ENCODE assay signal across 8 cellular contexts in the genomic region with DNA sequence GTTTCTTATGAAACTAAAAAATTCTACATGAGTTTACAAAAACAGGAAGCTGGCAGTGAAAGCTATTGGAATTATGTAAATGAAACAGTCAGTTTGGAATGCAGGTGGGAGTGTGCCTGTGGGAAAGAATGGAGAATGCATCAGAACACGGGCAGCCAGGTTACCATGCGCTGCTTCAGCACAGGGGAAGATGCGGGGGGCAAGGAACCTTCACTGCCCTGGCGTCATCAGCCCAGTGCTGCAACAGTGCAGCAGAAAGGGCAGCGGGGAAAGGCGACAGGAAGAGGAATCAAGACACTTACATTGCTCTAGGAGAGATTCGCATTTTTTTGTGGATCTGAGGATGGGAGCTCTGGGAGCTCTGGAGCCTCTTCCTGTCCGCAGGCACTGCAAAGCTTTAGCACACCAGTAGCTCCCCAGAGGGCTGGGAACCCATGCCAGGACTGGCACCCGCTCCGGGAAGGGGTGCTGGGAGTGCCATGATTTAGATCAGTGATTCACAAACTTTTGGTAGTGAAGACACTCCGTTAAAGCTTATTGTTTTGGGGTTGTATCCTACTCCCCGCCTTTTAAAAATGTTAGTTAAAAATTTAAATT.
DNase-seq lines count a peak whose midpoint lies in the region; ATAC-seq and TF ChIP-seq lines count a peak whose summit lies in the region.

No MANE protein-coding gene starts in this region.

- H3K4me1 ChIP-seq in suprapubic skin: peaks cover 69% of the 10 kb centered on the region

- H3K27ac ChIP-seq in suprapubic skin: peak overlapping the region; percentile 91

- WGBS in suprapubic skin: 21% methylated on average over 12 of the region's 12 CpGs

- peak overlapping the region; percentile 8 for H3K4me3 ChIP-seq in suprapubic skin

- no peak for TF ChIP-seq CTCF in suprapubic skin (IDR thresholded peaks at IDR 0.05)

- ATAC-seq in HG03442 (IDR thresholded peaks at IDR 0.05; ENCODE audit: unreplicated experiment): peak; percentile 0
- peak; percentile 8 for ATAC-seq in activated naive CD8-positive, alpha-beta T cell treated with anti-CD3 and anti-CD28 coated beads, Interleukin-2, amount 10 ng/mL, durations not matched to agents 7 days and 5 days (ENCODE audit: low read depth)
- no peak for ATAC-seq in HG03095 (IDR thresholded peaks at IDR 0.05; ENCODE audit: unreplicated experiment)

- H3K9me3 ChIP-seq in suprapubic skin: no peaks in the 10 kb centered on the region

- no peaks in the 10 kb centered on the region for H3K27me3 ChIP-seq in suprapubic skin

- POLR2A ChIA-PET in activated naive CD8-positive, alpha-beta T cell treated with anti-CD3 and anti-CD28 coated beads, Interleukin-2, amount 10 ng/mL, durations not matched to agents 7 days and 5 days (lab: Charles Lee): interaction anchor here (0.5 to 1.4 kb wide), 9 partner anchors 10 to 1565 kb away, joined by 3 to 6 read pairs (median 3); partner anchors contain the start of genes FBXO28 and WDR26

- H3K9me3 Mint-ChIP-seq in activated naive CD8-positive, alpha-beta T cell treated with anti-CD3 and anti-CD28 coated beads, Interleukin-2, amount 10 ng/mL, durations not matched to agents 7 days and 5 days: peaks cover 3% of the 10 kb centered on the region

- no peaks in the 10 kb centered on the region for H3K27me3 Mint-ChIP-seq in activated naive CD8-positive, alpha-beta T cell treated with anti-CD3 and anti-CD28 coated beads, Interleukin-2, amount 10 ng/mL, durations not matched to agents 7 days and 5 days

- peak overlapping the region; percentile 69 for H3K4me3 Mint-ChIP-seq in activated naive CD8-positive, alpha-beta T cell treated with anti-CD3 and anti-CD28 coated beads, Interleukin-2, amount 10 ng/mL, durations not matched to agents 7 days and 5 days

- TF ChIP-seq EP300 in suprapubic skin (IDR thresholded peaks at IDR 0.05): no peak

- DNase-seq in EL (peak; percentile 74), islet precursor cell (peak; percentile 93), suprapubic skin (ENCODE audit: low spot score in 2 of 2) (no peak), NCI-H2081 (lab: John Stamatoyannopoulos, UW) (no peak), NCI-H2196 (lab: John Stamatoyannopoulos, UW; ENCODE audit: unreplicated experiment) (no peak)
- no peak for DNase-seq in activated naive CD8-positive, alpha-beta T cell treated with anti-CD3 and anti-CD28 coated beads, Interleukin-2, amount 10 ng/mL, durations not matched to agents 7 days and 5 days

- H3K4me1 Mint-ChIP-seq in activated naive CD8-positive, alpha-beta T cell treated with anti-CD3 and anti-CD28 coated beads, Interleukin-2, amount 10 ng/mL, durations not matched to agents 7 days and 5 days: peaks cover 51% of the 10 kb centered on the region

- no peaks in the 10 kb centered on the region for H3K36me3 ChIP-seq in suprapubic skin

- TF ChIP-seq POLR2A in suprapubic skin (IDR thresholded peaks at IDR 0.05): no peak

- peaks cover 9% of the 10 kb centered on the region for H3K36me3 Mint-ChIP-seq in activated naive CD8-positive, alpha-beta T cell treated with anti-CD3 and anti-CD28 coated beads, Interleukin-2, amount 10 ng/mL, durations not matched to agents 7 days and 5 days

- peak overlapping the region; percentile 91 for H3K27ac Mint-ChIP-seq in activated naive CD8-positive, alpha-beta T cell treated with anti-CD3 and anti-CD28 coated beads, Interleukin-2, amount 10 ng/mL, durations not matched to agents 7 days and 5 days

Comparison
In these comparisons a context has a peak if more than half of its experiments do, and no peak if none do; other contexts are left out.
1. DNase-seq: peak in EL (single experiment) and islet precursor cell (single experiment); none in activated naive CD8-positive, alpha-beta T cell treated with anti-CD3 and anti-CD28 coated beads, Interleukin-2, amount 10 ng/mL, durations not matched to agents 7 days and 5 days (single experiment), suprapubic skin (0 of 2), NCI-H2081 (0 of 2) and NCI-H2196 (single experiment).